Comparison of ENCODE assay signal across 12 cellular contexts in the genomic region with DNA sequence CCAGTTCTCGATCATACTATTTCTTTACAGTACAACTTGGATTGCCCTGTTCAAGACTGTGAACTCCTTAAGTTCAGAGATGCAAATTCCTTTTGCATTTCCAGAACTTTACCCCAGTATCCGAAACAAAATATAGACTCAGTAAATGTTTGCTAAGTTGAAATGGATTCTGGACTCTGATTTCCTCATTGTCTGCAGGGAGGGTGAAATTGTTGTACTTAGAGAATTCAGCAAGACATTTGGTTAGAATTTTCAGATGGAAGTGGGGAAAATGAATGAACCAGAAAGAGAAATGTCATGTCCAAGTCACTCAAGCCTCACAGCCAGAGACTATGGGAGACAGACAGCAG. TPM values are rescaled to one million over a fixed set of nuclear protein-coding genes. Genes with fewer than 3 reads are reported as not detected.
DNase-seq lines count a peak whose midpoint lies in the region; ATAC-seq and TF ChIP-seq lines count a peak whose summit lies in the region.
"Had no signal": no experiment of that assay in that cellular context is flagged by ENCODE, and none has a peak within 500 bp of the region (broad histone marks: within the 10 kb centered on the region; RNA-seq: fewer than 3 reads in every experiment).

No MANE protein-coding gene starts in this region.

- no peaks in the 10 kb centered on the region for H3K9me3 Mint-ChIP-seq in activated naive CD4-positive, alpha-beta T cell treated with anti-CD3 and anti-CD28 coated beads, Interleukin-2, amount 50 U/mL, for 24 hours
- H3K9me3 Mint-ChIP-seq in activated naive CD4-positive, alpha-beta T cell treated with anti-CD3 and anti-CD28 coated beads for 36 hours = no peaks in the 10 kb centered on the region
- H3K9me3 Mint-ChIP-seq in effector memory CD8-positive, alpha-beta T cell = no peaks in the 10 kb centered on the region
- H3K9me3 Mint-ChIP-seq in natural killer cell = no peaks in the 10 kb centered on the region
- H3K9me3 Mint-ChIP-seq: activated CD4-positive, alpha-beta T cell treated with anti-CD3 and anti-CD28 coated beads, Interleukin-2, amount 10 ng/mL, durations not matched to agents 7 days and 5 days had no signal

- H3K4me3 ChIP-seq in thyroid gland (replicated peaks in 1 of 3) = no peak overlapping the region
- H3K4me3 ChIP-seq: GM23248 had no signal

- H3K27ac Mint-ChIP-seq in activated naive CD4-positive, alpha-beta T cell treated with anti-CD3 and anti-CD28 coated beads, Interleukin-2, amount 50 U/mL, for 24 hours = peak overlapping the region; percentile 6
- H3K27ac Mint-ChIP-seq in activated naive CD4-positive, alpha-beta T cell treated with anti-CD3 and anti-CD28 coated beads for 36 hours = no peak overlapping the region
- H3K27ac Mint-ChIP-seq in effector memory CD8-positive, alpha-beta T cell = peak overlapping the region; percentile 12 to 49
- H3K27ac Mint-ChIP-seq in natural killer cell = peak overlapping the region; percentile 57 to 98

- TF ChIP-seq CTCF in natural killer cell (IDR thresholded peaks at IDR 0.05) (no peak), thyroid gland (IDR thresholded peaks at IDR 0.05) (no peak)

- H3K27me3 ChIP-seq in thyroid gland = no peaks in the 10 kb centered on the region

- H3K4me1 ChIP-seq in thyroid gland = peaks cover 76 to 97% of the 10 kb centered on the region in 2 donors

- H3K36me3 Mint-ChIP-seq in activated naive CD4-positive, alpha-beta T cell treated with anti-CD3 and anti-CD28 coated beads, Interleukin-2, amount 50 U/mL, for 24 hours = peaks cover 24% of the 10 kb centered on the region
- peaks cover 5% of the 10 kb centered on the region for H3K36me3 Mint-ChIP-seq in activated naive CD4-positive, alpha-beta T cell treated with anti-CD3 and anti-CD28 coated beads for 36 hours (ENCODE audit: low read depth)
- H3K36me3 Mint-ChIP-seq in effector memory CD8-positive, alpha-beta T cell (ENCODE audit: insufficient read depth) = peaks cover 21% of the 10 kb centered on the region
- H3K36me3 Mint-ChIP-seq in natural killer cell = no peaks in the 10 kb centered on the region

- H3K27ac ChIP-seq in thyroid gland = peak overlapping the region; percentile 69 to 86 (median 84)
- H3K27ac ChIP-seq: GM23248 had no signal

- no peak for DNase-seq in activated naive CD4-positive, alpha-beta T cell treated with anti-CD3 and anti-CD28 coated beads for 36 hours
- no peak for DNase-seq in effector memory CD8-positive, alpha-beta T cell
- DNase-seq in natural killer cell = no peak
- DNase-seq in thyroid gland = no peak
- no peak for DNase-seq in NCI-H226
- DNase-seq: activated CD4-positive, alpha-beta T cell treated with anti-CD3 and anti-CD28 coated beads, Interleukin-2, amount 10 ng/mL, durations not matched to agents 7 days and 5 days; DMS153; GM23248; mesendoderm had no signal

- intact Hi-C loops in activated naive CD4-positive, alpha-beta T cell treated with anti-CD3 and anti-CD28 coated beads for 36 hours (cut with micrococcal nuclease) = no loop called here
- intact Hi-C loops in natural killer cell (cut with micrococcal nuclease) (no loop called here), thyroid gland (cut with DNase I) (no loop called here)

- no peak for ATAC-seq in effector memory CD8-positive, alpha-beta T cell (replicated peaks)
- ATAC-seq in natural killer cell (no peak), HG02973 (IDR thresholded peaks at IDR 0.05; ENCODE audit: unreplicated experiment) (no peak), HG03469 (IDR thresholded peaks at IDR 0.05; ENCODE audit: unreplicated experiment) (no peak)

- no peak overlapping the region for H3K4me3 Mint-ChIP-seq in activated naive CD4-positive, alpha-beta T cell treated with anti-CD3 and anti-CD28 coated beads, Interleukin-2, amount 50 U/mL, for 24 hours
- H3K4me3 Mint-ChIP-seq in activated naive CD4-positive, alpha-beta T cell treated with anti-CD3 and anti-CD28 coated beads for 36 hours = no peak overlapping the region
- peak overlapping the region in 1 of 2 donors; percentile 13 for H3K4me3 Mint-ChIP-seq in effector memory CD8-positive, alpha-beta T cell
- peak overlapping the region; percentile 5 for H3K4me3 Mint-ChIP-seq in natural killer cell
- H3K4me3 Mint-ChIP-seq: activated CD4-positive, alpha-beta T cell treated with anti-CD3 and anti-CD28 coated beads, Interleukin-2, amount 10 ng/mL, durations not matched to agents 7 days and 5 days had no signal

- H3K27me3 Mint-ChIP-seq in activated naive CD4-positive, alpha-beta T cell treated with anti-CD3 and anti-CD28 coated beads, Interleukin-2, amount 50 U/mL, for 24 hours = no peaks in the 10 kb centered on the region
- H3K27me3 Mint-ChIP-seq in activated naive CD4-positive, alpha-beta T cell treated with anti-CD3 and anti-CD28 coated beads for 36 hours (ENCODE audit: low read depth) = no peaks in the 10 kb centered on the region
- no peaks in the 10 kb centered on the region for H3K27me3 Mint-ChIP-seq in effector memory CD8-positive, alpha-beta T cell
- H3K27me3 Mint-ChIP-seq in natural killer cell (ENCODE audit: low read depth in 2 of 2) = no peaks in the 10 kb centered on the region
- H3K27me3 Mint-ChIP-seq: activated CD4-positive, alpha-beta T cell treated with anti-CD3 and anti-CD28 coated beads, Interleukin-2, amount 10 ng/mL, durations not matched to agents 7 days and 5 days had no signal

- WGBS in thyroid gland, 2 donors = 77 to 78% methylated on average over 2 of the region's 2 CpGs

- TF ChIP-seq POLR2A in thyroid gland (IDR thresholded peaks at IDR 0.05) = no peak

- peaks cover 47% of the 10 kb centered on the region for H3K4me1 Mint-ChIP-seq in activated naive CD4-positive, alpha-beta T cell treated with anti-CD3 and anti-CD28 coated beads, Interleukin-2, amount 50 U/mL, for 24 hours
- H3K4me1 Mint-ChIP-seq in activated naive CD4-positive, alpha-beta T cell treated with anti-CD3 and anti-CD28 coated beads for 36 hours (ENCODE audit: low read depth) = peaks cover 20% of the 10 kb centered on the region
- H3K4me1 Mint-ChIP-seq in effector memory CD8-positive, alpha-beta T cell (ENCODE audit: low read depth in 2 of 2) = peaks cover 43 to 75% of the 10 kb centered on the region in 2 donors
- H3K4me1 Mint-ChIP-seq in natural killer cell = peaks cover 97 to 98% of the 10 kb centered on the region in 2 donors

- H3K36me3 ChIP-seq in thyroid gland = no peaks in the 10 kb centered on the region

- no peaks in the 10 kb centered on the region for H3K9me3 ChIP-seq in thyroid gland

- CTCF ChIA-PET in activated naive CD4-positive, alpha-beta T cell treated with anti-CD3 and anti-CD28 coated beads for 36 hours (lab: Charles Lee) = no interaction called here

RNA-seq across cellular contexts. Expression of gene NEDD9, which starts 14.0 kb away (rescaled TPM):
- 10 to 100 TPM; 17.5 to 18.8 TPM for total RNA-seq in activated naive CD4-positive, alpha-beta T cell treated with anti-CD3 and anti-CD28 coated beads for 36 hours
- 100 to 1,000 TPM; 106 to 110 (median 107) TPM for total RNA-seq in natural killer cell
- total RNA-seq in thyroid gland = 10 to 100 TPM; 42.1 to 78.3 (median 61.7) TPM
